In genomic region chr6:139240161-139241010, GRCh38 we compare ENCODE assay signal across 10 cellular contexts. TPM values are rescaled to one million over a fixed set of nuclear protein-coding genes. Genes with fewer than 3 reads are reported as not detected.
DNase-seq lines count a peak whose midpoint lies in the region; FAIRE-seq and TF ChIP-seq lines count a peak whose summit lies in the region.
"Had no signal": no experiment of that assay in that cellular context is flagged by ENCODE, and none has a peak within 500 bp of the region (broad histone marks: within the 10 kb centered on the region; RNA-seq: fewer than 3 reads in every experiment).

No MANE protein-coding gene starts in this region.

- TF ChIP-seq RAD21 in SK-N-SH (IDR thresholded peaks at IDR 0.05; ENCODE audit: low read length) = no peak

- no peaks in the 10 kb centered on the region for H3K27me3 ChIP-seq in skeletal muscle satellite cell (ENCODE audit: control insufficient read depth, insufficient read depth, low read length)
- H3K27me3 ChIP-seq in SK-N-SH (ENCODE audit: insufficient read depth) = peaks cover 15% of the 10 kb centered on the region; the same call in 1 of the 2 replicates

- no peak overlapping the region for H3K27ac ChIP-seq in SK-N-SH (ENCODE audit: low read depth in 2 of 2, low read length in 1 of 2)
- no peak overlapping the region for H3K27ac ChIP-seq in caudate nucleus (ENCODE audit: low read depth, low read length)

- POLR2A ChIA-PET in SK-N-SH (lab: Yijun Ruan, JAX) = no interaction called here

- H3K9me3 ChIP-seq in skeletal muscle satellite cell (replicated peaks; ENCODE audit: low read length) = no peaks in the 10 kb centered on the region
- no peaks in the 10 kb centered on the region for H3K9me3 ChIP-seq in SK-N-SH

- H3K4me1 ChIP-seq in skeletal muscle satellite cell (ENCODE audit: control insufficient read depth, insufficient read depth, low read length) = peaks cover 24% of the 10 kb centered on the region
- no peaks in the 10 kb centered on the region for H3K4me1 ChIP-seq in SK-N-SH (ENCODE audit: control insufficient read depth in 1 of 2, insufficient read depth in 2 of 2, low read depth in 1 of 2, low read length in 1 of 2)

- peak; percentile 39 for DNase-seq in GM04504 (ENCODE audit: low read depth)
- peak; percentile 39 to 78 for DNase-seq in NCI-H446 (lab: John Stamatoyannopoulos, UW)
- peak; percentile 79 to 93 for DNase-seq in dermis microvascular lymphatic vessel endothelial cell (ENCODE audit: low read depth in 2 of 2)
- no peak for DNase-seq in GF-D8 (lab: John Stamatoyannopoulos, UW)
- no peak for DNase-seq in H54 (ENCODE audit: insufficient read length, low spot score)
- DNase-seq in SK-N-SH = no peak
- no peak for DNase-seq in caudate nucleus (lab: John Stamatoyannopoulos, UW)
- DNase-seq: foreskin melanocyte, NCI-H526 treated with DMSO at 0.1 percent for 48 hours had no signal

- TF ChIP-seq EP300 in SK-N-SH (IDR thresholded peaks at IDR 0.05; ENCODE audit: borderline replicate concordance in 1 of 2, low read depth in 1 of 2, low read length in 1 of 2) = no peak

- H3K4me2 ChIP-seq in skeletal muscle satellite cell (ENCODE audit: low read length) (peak overlapping the region; percentile 33), SK-N-SH (no peak overlapping the region)

- 19% methylated on average over 2 of the region's 2 CpGs for WGBS in SK-N-SH (ENCODE audit: low lambda C conversion rate)

- H3K79me2 ChIP-seq in SK-N-SH (ENCODE audit: insufficient read depth) = no peaks in the 10 kb centered on the region

- no peaks in the 10 kb centered on the region for H3K36me3 ChIP-seq in skeletal muscle satellite cell (ENCODE audit: insufficient read depth, low read length)
- no peaks in the 10 kb centered on the region for H3K36me3 ChIP-seq in SK-N-SH (replicated peaks in 1 of 2; ENCODE audit: control insufficient read depth in 1 of 2, insufficient read depth in 2 of 2, low read length in 1 of 2)

- H3K9ac ChIP-seq in skeletal muscle satellite cell (ENCODE audit: low read depth, low read length) (peak overlapping the region; percentile 12), SK-N-SH (no peak overlapping the region)

- H2AFZ ChIP-seq in SK-N-SH (ENCODE audit: low read depth) = no peak overlapping the region

- H3K9me2 ChIP-seq in SK-N-SH = no peaks in the 10 kb centered on the region

- TF ChIP-seq POLR2A in H54 (IDR thresholded peaks at IDR 0.05; ENCODE audit: low read depth, low read length) = no peak

- H3K4me3 ChIP-seq in skeletal muscle satellite cell (ENCODE audit: low read length) = peak overlapping the region; percentile 1
- H3K4me3 ChIP-seq in SK-N-SH (ENCODE audit: low read depth in 2 of 2, low read length in 1 of 2) = no peak overlapping the region

- no peaks in the 10 kb centered on the region for H4K20me1 ChIP-seq in SK-N-SH (ENCODE audit: insufficient read depth)

- TF ChIP-seq CTCF in SK-N-SH (IDR thresholded peaks at IDR 0.05) = no peak

- H3F3A ChIP-seq in SK-N-SH (replicated peaks; ENCODE audit: insufficient read depth) = peaks cover 3% of the 10 kb centered on the region

- no peak for FAIRE-seq in H54 (lab: Jason Lieb, UNC)

- CTCF ChIA-PET in SK-N-SH (lab: Yijun Ruan, JAX) = interaction anchor here (0.9 to 2.0 kb wide), 2 partner anchors 10 to 21 kb away, joined by 4 read pairs; no protein-coding TSS in a partner anchor

TF ChIP-seq in SK-N-SH, 30 proteins besides CTCF, POLR2A, EP300 and RAD21:
- no peak for TF ChIP-seq EZH2phosphoT487 (IDR thresholded peaks at IDR 0.05; ENCODE audit: borderline replicate concordance, low read depth)
- TF ChIP-seq ZBTB33 (IDR thresholded peaks at IDR 0.05; ENCODE audit: borderline replicate concordance, low read depth) = no peak
- no peak for TF ChIP-seq TEAD4 (IDR thresholded peaks at IDR 0.05; ENCODE audit: borderline replicate concordance, insufficient read depth)
- TF ChIP-seq PBX3 (IDR thresholded peaks at IDR 0.05) = no peak
- TF ChIP-seq FOXJ3 (CRISPR knock-in tag; IDR thresholded peaks at IDR 0.05) = no peak
- TF ChIP-seq REST (IDR thresholded peaks at IDR 0.05; ENCODE audit: low read depth, low read length) = no peak
- TF ChIP-seq YY1 (IDR thresholded peaks at IDR 0.05; ENCODE audit: low read depth) = no peak
- TF ChIP-seq TCF12 (IDR thresholded peaks at IDR 0.05) = no peak
- TF ChIP-seq POLR2AphosphoS5 (IDR thresholded peaks at IDR 0.05; ENCODE audit: low read depth, low read length) = no peak
- no peak for TF ChIP-seq GATA2 (CRISPR knock-in tag; IDR thresholded peaks at IDR 0.05)

RNA-seq across cellular contexts. Expression of gene TXLNB, which starts 51.4 kb away (rescaled TPM):
- 0.51 TPM in 2 replicates for total RNA-seq in dermis microvascular lymphatic vessel endothelial cell
- total RNA-seq in skeletal muscle satellite cell (2012; rRNA removed) = 0.25 and 0.87 TPM in 2 replicates
- polyA plus RNA-seq in SK-N-SH (2012; rRNA removed) = 0.12 and 0.19 TPM in 2 replicates
- 0.16 and 0.22 TPM in 2 replicates for polyA plus RNA-seq in SK-N-SH (2012; cell fraction: cytosol; rRNA removed)
- polyA plus RNA-seq in SK-N-SH (2012; cell fraction: nucleus; rRNA removed) = 0.20 and 0.48 TPM in 2 replicates

Comparison
In these comparisons a context has a peak if more than half of its experiments do, and no peak if none do; other contexts are left out.
1. DNase-seq: peak in GM04504 (single experiment), NCI-H446 (2 of 2) and dermis microvascular lymphatic vessel endothelial cell (2 of 2); none in GF-D8 (single experiment), H54 (single experiment), SK-N-SH (single experiment) and caudate nucleus (0 of 61).